Comparison of ENCODE assay signal across 24 cellular contexts in genomic region chr3:165638066-165638465, GRCh38.
DNase-seq lines count a peak whose midpoint lies in the region; ATAC-seq and TF ChIP-seq lines count a peak whose summit lies in the region.
"Had no signal": no experiment of that assay in that cellular context is flagged by ENCODE, and none has a peak within 500 bp of the region (broad histone marks: within the 10 kb centered on the region; RNA-seq: fewer than 3 reads in every experiment).

No MANE protein-coding gene starts in this region.

- H3K4me3 ChIP-seq in choroid plexus epithelial cell (ENCODE audit: low read depth, low read length) (no peak overlapping the region), psoas muscle (no peak overlapping the region)
- H3K4me3 ChIP-seq in effector memory CD4-positive, alpha-beta T cell (ENCODE audit: insufficient read depth, low read depth, low read length, poor library complexity, severe bottlenecking) = no peak overlapping the region
- H3K4me3 ChIP-seq: A549, GM23248, SJSA1 had no signal

- H3K4me1 ChIP-seq in psoas muscle = peaks cover 3% of the 10 kb centered on the region
- H3K4me1 ChIP-seq in effector memory CD4-positive, alpha-beta T cell (ENCODE audit: control insufficient read depth, insufficient read depth, low read length, poor library complexity, severe bottlenecking) = no peaks in the 10 kb centered on the region

- no peak for TF ChIP-seq CTCF in choroid plexus epithelial cell (conservative IDR thresholded peaks at IDR 0.05; ENCODE audit: low read depth, low read length)
- no peak for TF ChIP-seq CTCF in psoas muscle (IDR thresholded peaks at IDR 0.05)

- WGBS in psoas muscle, 3 donors = 80 to 88% (median 85%) methylated on average over 5 of the region's 5 CpGs

- CTCF ChIA-PET in HEK293T (lab: Yijun Ruan, JAX) = no interaction called here

- no peaks in the 10 kb centered on the region for H3K27me3 ChIP-seq in psoas muscle (ENCODE audit: insufficient read depth in 3 of 3, low read length in 2 of 3)
- H3K27me3 ChIP-seq in effector memory CD4-positive, alpha-beta T cell (replicated peaks; ENCODE audit: control insufficient read depth, insufficient read depth, low read length, poor library complexity, severe bottlenecking) = no peaks in the 10 kb centered on the region
- H3K27me3 ChIP-seq: BE2C, SJSA1 had no signal

- H3K27ac ChIP-seq in psoas muscle = no peak overlapping the region
- no peak overlapping the region for H3K27ac ChIP-seq in effector memory CD4-positive, alpha-beta T cell (ENCODE audit: insufficient read depth, low read length, poor library complexity, severe bottlenecking)
- H3K27ac ChIP-seq: A549, GM23248, SJSA1 had no signal

- no peaks in the 10 kb centered on the region for H3K9me3 ChIP-seq in psoas muscle
- H3K9me3 ChIP-seq in effector memory CD4-positive, alpha-beta T cell (ENCODE audit: control insufficient read depth, low read length) = no peaks in the 10 kb centered on the region
- H3K9me3 ChIP-seq: A549, BE2C had no signal

- POLR2A ChIA-PET in HEK293T (lab: Yijun Ruan, JAX) = no interaction called here

- DNase-seq in Daoy (ENCODE audit: low read depth) = peak; percentile 6
- peak; percentile 24 for DNase-seq in LHCN-M2 (ENCODE audit: low read depth)
- DNase-seq in choroid plexus epithelial cell (ENCODE audit: low read depth) = peak; percentile 38
- peak; percentile 3 for DNase-seq in non-pigmented ciliary epithelial cell (ENCODE audit: low read depth)
- DNase-seq in HEK293T (ENCODE audit: extremely low spot score) = no peak
- no peak for DNase-seq in psoas muscle
- DNase-seq in effector memory CD4-positive, alpha-beta T cell = no peak
- DNase-seq: BE2C, DMS79, GM23248, H9, Kasumi-1, MM.1S, NCI-H1048, NCI-H1417 treated with DMSO at 0.1 percent for 48 hours, NCI-H187 treated with DMSO at 0.1 percent for 48 hours, NCI-H2107, NCI-H510A treated with DMSO at 0.1 percent for 48 hours, NCI-H748 treated with DMSO at 0.1 percent for 48 hours, T-helper 1 cell had no signal

- ATAC-seq in psoas muscle = no peak
- ATAC-seq: A549, Panc1, Right ventricle myocardium inferior had no signal

- no peaks in the 10 kb centered on the region for H3K36me3 ChIP-seq in psoas muscle (ENCODE audit: insufficient read depth in 1 of 2, low read depth in 1 of 2)
- no peaks in the 10 kb centered on the region for H3K36me3 ChIP-seq in effector memory CD4-positive, alpha-beta T cell (ENCODE audit: control insufficient read depth, insufficient read depth, low read length)
- H3K36me3 ChIP-seq: BE2C, SJSA1 had no signal

- intact Hi-C loops in psoas muscle (cut with DNase I) = no loop called here

TF ChIP-seq in HEK293T, 16 proteins besides CTCF, POLR2A, EP300 and RAD21:
- TF ChIP-seq ARNT (IDR thresholded peaks at IDR 0.05) (no peak), ELF4 (IDR thresholded peaks at IDR 0.05) (no peak), LEF1 (IDR thresholded peaks at IDR 0.05; ENCODE audit: borderline replicate concordance) (no peak), SP1 (IDR thresholded peaks at IDR 0.05) (no peak), TARDBP (IDR thresholded peaks at IDR 0.05) (no peak), PKNOX1 (IDR thresholded peaks at IDR 0.05) (no peak), L3MBTL2 (conservative IDR thresholded peaks at IDR 0.05) (no peak), FOXK2 (IDR thresholded peaks at IDR 0.05) (no peak), FOXM1 (IDR thresholded peaks at IDR 0.05; ENCODE audit: borderline replicate concordance) (no peak), HDGF (IDR thresholded peaks at IDR 0.05; ENCODE audit: borderline replicate concordance) (no peak), FOXA1 (IDR thresholded peaks at IDR 0.05) (no peak), SUZ12 (IDR thresholded peaks at IDR 0.05) (no peak), CTBP1 (IDR thresholded peaks at IDR 0.05; ENCODE audit: borderline replicate concordance) (no peak), ZNF384 (IDR thresholded peaks at IDR 0.05) (no peak), NFRKB (IDR thresholded peaks at IDR 0.05) (no peak), BHLHE40 (IDR thresholded peaks at IDR 0.05; ENCODE audit: borderline replicate concordance) (no peak)

Comparison
In these comparisons a context has a peak if more than half of its experiments do, and no peak if none do; other contexts are left out.
1. DNase-seq: peak in Daoy (single experiment), LHCN-M2 (single experiment), choroid plexus epithelial cell (single experiment) and non-pigmented ciliary epithelial cell (single experiment); none in HEK293T (single experiment), psoas muscle (0 of 2) and effector memory CD4-positive, alpha-beta T cell (0 of 3).